30 cellular contexts compared by ENCODE assay signal in the genomic region with DNA sequence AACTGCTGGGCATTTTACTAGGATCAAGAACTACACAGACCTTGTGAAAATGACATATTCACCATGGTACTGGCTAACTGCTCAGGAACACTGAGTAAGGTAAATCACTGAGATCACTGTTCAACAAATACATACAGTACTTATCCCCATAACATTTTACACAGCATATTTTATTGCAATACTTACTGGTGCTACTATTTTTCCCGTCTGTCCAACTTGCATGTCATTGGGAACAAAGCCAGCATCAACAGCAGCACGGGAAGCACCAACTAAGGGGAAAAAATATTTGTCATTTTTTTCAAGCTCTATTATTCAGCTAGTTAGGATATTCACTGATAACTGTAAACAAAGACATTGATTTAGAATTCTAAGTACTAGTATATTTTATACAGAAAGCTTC. TPM values are rescaled to one million over a fixed set of nuclear protein-coding genes. Genes with fewer than 3 reads are reported as not detected.
DNase-seq lines count a peak whose midpoint lies in the region; ATAC-seq and TF ChIP-seq lines count a peak whose summit lies in the region.
"Had no signal": no experiment of that assay in that cellular context is flagged by ENCODE, and none has a peak within 500 bp of the region (broad histone marks: within the 10 kb centered on the region; RNA-seq: fewer than 3 reads in every experiment).

No MANE protein-coding gene starts in this region.

- no peak overlapping the region for H3K27ac ChIP-seq in fibroblast of lung (ENCODE audit: insufficient read depth, low read length)
- H3K27ac ChIP-seq: colonic mucosa, hepatocyte, KMS-11, pancreas, skin epidermis had no signal

- no peak overlapping the region for H3K4me2 ChIP-seq in fibroblast of lung (ENCODE audit: extremely low read depth, insufficient read depth, low read length)
- H3K4me2 ChIP-seq: hepatocyte, KMS-11 had no signal

- H3K9me3 ChIP-seq in fibroblast of lung (ENCODE audit: control insufficient read depth, insufficient read depth, low read depth, low read length) = no peaks in the 10 kb centered on the region
- H3K9me3 ChIP-seq: colonic mucosa, HAP-1, pancreas had no signal

- peaks cover 45% of the 10 kb centered on the region for H3K36me3 Mint-ChIP-seq in T-helper 2 cell treated with Interferon-gamma antibody and Interleukin-4, amounts not matched to agents 5 μg/mL and 100 μg/mL, for 36 hours (ENCODE audit: low read depth)

- peaks cover 5% of the 10 kb centered on the region for H3K9me3 Mint-ChIP-seq in T-helper 2 cell treated with Interferon-gamma antibody and Interleukin-4, amounts not matched to agents 5 μg/mL and 100 μg/mL, for 36 hours
- H3K9me3 Mint-ChIP-seq: activated T-helper 1 cell treated with anti-CD3 and anti-CD28 coated beads, Interleukin-12 subunit alpha, Interleukin-12 subunit beta, Interleukin-2, Interleukin-4 antibody, amounts not matched to agents 30 ng/mL and 10 ng/mL and 1 ng/mL, durations not matched to agents 14 hours and 24 hours and 36 hours; T-helper 1 cell treated with Interleukin-12 subunit alpha and Interleukin-12 subunit beta and Interleukin-4 antibody, amounts not matched to agents 30 μg/mL and 1 μg/mL, for 36 hours; type B pancreatic cell had no signal

- ATAC-seq in GM18867 (IDR thresholded peaks at IDR 0.05; ENCODE audit: unreplicated experiment) = no peak
- ATAC-seq: left cardiac atrium; pancreas; Right ventricle myocardium inferior; SK-N-SH treated with all-trans-retinoic acid at 6 μM for 48 hours; stimulated activated naive B cell treated with anti-CD40 and anti-IgM and Interleukin-4, amounts not matched to agents 10 μg/mL and 1 μg/mL and 100 μg/mL, for 72 hours had no signal

- no peak overlapping the region for H3K4me3 ChIP-seq in fibroblast of lung (replicated peaks in 1 of 4; ENCODE audit: control extremely low read depth in 1 of 4, insufficient read depth in 1 of 4, low read depth in 3 of 4, low read length in 4 of 4)
- H3K4me3 ChIP-seq: colonic mucosa, HAP-1, hepatocyte, lung, pancreas, skin epidermis had no signal

- H3K27me3 ChIP-seq in fibroblast of lung (ENCODE audit: control insufficient read depth, insufficient read depth, low read length) = no peaks in the 10 kb centered on the region
- H3K27me3 ChIP-seq: colonic mucosa, hepatocyte, pancreas had no signal

- H3K9ac ChIP-seq in fibroblast of lung (ENCODE audit: insufficient read depth, low read length) = no peak overlapping the region
- H3K9ac ChIP-seq: KMS-11 had no signal

- no peaks in the 10 kb centered on the region for H3K4me1 ChIP-seq in fibroblast of lung (ENCODE audit: control insufficient read depth, extremely low read depth, insufficient read depth, low read length)
- H3K4me1 ChIP-seq: colonic mucosa, pancreas had no signal

- H2AFZ ChIP-seq in fibroblast of lung (ENCODE audit: low read length) = no peak overlapping the region
- H2AFZ ChIP-seq: hepatocyte had no signal

- H3K27me3 Mint-ChIP-seq in T-helper 2 cell treated with Interferon-gamma antibody and Interleukin-4, amounts not matched to agents 5 μg/mL and 100 μg/mL, for 36 hours (ENCODE audit: low read depth) = no peaks in the 10 kb centered on the region
- H3K27me3 Mint-ChIP-seq: activated CD4-positive, alpha-beta memory T cell treated with anti-CD3 and anti-CD28 coated beads for 36 hours; stimulated activated naive B cell treated with anti-CD40 and anti-IgM and Interleukin-4, amounts not matched to agents 10 μg/mL and 1 μg/mL and 100 μg/mL, for 72 hours; type B pancreatic cell had no signal

- H3K27ac Mint-ChIP-seq in T-helper 2 cell treated with Interferon-gamma antibody and Interleukin-4, amounts not matched to agents 5 μg/mL and 100 μg/mL, for 36 hours = no peak overlapping the region
- H3K27ac Mint-ChIP-seq: activated CD4-positive, alpha-beta memory T cell treated with anti-CD3 and anti-CD28 coated beads for 36 hours; activated T-helper 1 cell treated with anti-CD3 and anti-CD28 coated beads, Interleukin-12 subunit alpha, Interleukin-12 subunit beta, Interleukin-2, Interleukin-4 antibody, amounts not matched to agents 30 ng/mL and 10 ng/mL and 1 ng/mL, durations not matched to agents 14 hours and 24 hours and 36 hours; stimulated activated naive B cell treated with anti-CD40 and anti-IgM and Interleukin-4, amounts not matched to agents 10 μg/mL and 1 μg/mL and 100 μg/mL, for 72 hours; T-helper 1 cell treated with Interleukin-12 subunit alpha and Interleukin-12 subunit beta and Interleukin-4 antibody, amounts not matched to agents 30 μg/mL and 1 μg/mL, for 36 hours; type B pancreatic cell had no signal

- H4K20me1 ChIP-seq in fibroblast of lung (ENCODE audit: control insufficient read depth, extremely low read depth, insufficient read depth, low read length) = no peaks in the 10 kb centered on the region

- DNase-seq in GM04504 (ENCODE audit: low read depth) (peak; percentile 8), astrocyte of the hippocampus (ENCODE audit: low read depth, low spot score) (peak; percentile 52), fibroblast of lung (ENCODE audit: low read depth in 2 of 2) (peak; percentile 14 to 40), stromal cell of bone marrow (ENCODE audit: low read depth) (peak; percentile 7), anterior cingulate cortex (lab: John Stamatoyannopoulos, UW) (no peak)
- no peak for DNase-seq in T-helper 2 cell treated with Interferon-gamma antibody and Interleukin-4, amounts not matched to agents 5 μg/mL and 100 μg/mL, for 36 hours (ENCODE audit: low spot score)
- DNase-seq: activated CD4-positive, alpha-beta memory T cell treated with anti-CD3 and anti-CD28 coated beads for 36 hours; activated CD4-positive, CD25-positive, alpha-beta regulatory T cell treated with anti-CD3 and anti-CD28 coated beads, Interleukin-2, amount 50 U/mL, for 72 hours; activated CD8-positive, alpha-beta memory T cell treated with anti-CD3 and anti-CD28 coated beads, Interleukin-2, amount 50 U/mL, for 4 hours; activated naive CD4-positive, alpha-beta T cell treated with Interleukin-2 at 50 U/mL for 16 hours; Calu3; colonic mucosa; left cardiac atrium; MM.1S; NCI-H2081; NCI-H526 treated with DMSO at 0.1 percent for 48 hours; pancreas; retina; stimulated activated naive B cell treated with anti-CD40 and anti-IgM and Interleukin-4, amounts not matched to agents 10 μg/mL and 1 μg/mL and 100 μg/mL, for 72 hours had no signal

- no peaks in the 10 kb centered on the region for H3K4me1 Mint-ChIP-seq in T-helper 2 cell treated with Interferon-gamma antibody and Interleukin-4, amounts not matched to agents 5 μg/mL and 100 μg/mL, for 36 hours (ENCODE audit: low read depth)
- H3K4me1 Mint-ChIP-seq: stimulated activated naive B cell treated with anti-CD40 and anti-IgM and Interleukin-4, amounts not matched to agents 10 μg/mL and 1 μg/mL and 100 μg/mL, for 72 hours had no signal

- no peak for TF ChIP-seq CTCF in fibroblast of lung (conservative IDR thresholded peaks at IDR 0.05 in 1 of 2, IDR thresholded peaks at IDR 0.05 in 1 of 2; ENCODE audit: low read depth in 1 of 2, low read length in 2 of 2)

- H3K36me3 ChIP-seq in fibroblast of lung (ENCODE audit: control insufficient read depth, insufficient read depth, low read length) = peaks cover 2% of the 10 kb centered on the region

- no peak overlapping the region for H3K4me3 Mint-ChIP-seq in T-helper 2 cell treated with Interferon-gamma antibody and Interleukin-4, amounts not matched to agents 5 μg/mL and 100 μg/mL, for 36 hours
- H3K4me3 Mint-ChIP-seq: activated CD4-positive, alpha-beta memory T cell treated with anti-CD3 and anti-CD28 coated beads for 36 hours; activated T-helper 1 cell treated with anti-CD3 and anti-CD28 coated beads, Interleukin-12 subunit alpha, Interleukin-12 subunit beta, Interleukin-2, Interleukin-4 antibody, amounts not matched to agents 30 ng/mL and 10 ng/mL and 1 ng/mL, durations not matched to agents 14 hours and 24 hours and 36 hours; stimulated activated naive B cell treated with anti-CD40 and anti-IgM and Interleukin-4, amounts not matched to agents 10 μg/mL and 1 μg/mL and 100 μg/mL, for 72 hours; T-helper 1 cell treated with Interleukin-12 subunit alpha and Interleukin-12 subunit beta and Interleukin-4 antibody, amounts not matched to agents 30 μg/mL and 1 μg/mL, for 36 hours; type B pancreatic cell had no signal

- no peaks in the 10 kb centered on the region for H3K79me2 ChIP-seq in fibroblast of lung (ENCODE audit: control insufficient read depth, insufficient read depth, low read length)

RNA-seq across cellular contexts. Expression of a gene that starts 37.0 kb away (rescaled TPM):
- total RNA-seq in fibroblast of lung = 106 and 129 TPM in 2 replicates
- polyA plus RNA-seq in fibroblast of lung = 139 and 161 TPM in 2 replicates
- 125 and 126 TPM in 2 replicates for polyA plus RNA-seq in fibroblast of lung (2012)
- 18.1 and 21.2 TPM in 2 replicates for polyA minus RNA-seq in fibroblast of lung (ENCODE audit: low replicate concordance)

Comparison
In these comparisons a context has a peak if more than half of its experiments do, and no peak if none do; other contexts are left out.
1. DNase-seq: peak in GM04504 (single experiment), astrocyte of the hippocampus (single experiment), fibroblast of lung (2 of 2) and stromal cell of bone marrow (single experiment); none in anterior cingulate cortex (0 of 58) and T-helper 2 cell treated with Interferon-gamma antibody and Interleukin-4, amounts not matched to agents 5 μg/mL and 100 μg/mL, for 36 hours (single experiment).